In genomic region chr2:188367164-188367563, GRCh38 we compare ENCODE assay signal across 24 cellular contexts.
A peak's percentile ranks its signal among the peaks of the same experiment; 100 is the strongest.
DNase-seq lines count a peak whose midpoint lies in the region; ATAC-seq, FAIRE-seq and TF ChIP-seq lines count a peak whose summit lies in the region.
"Had no signal": no experiment of that assay in that cellular context is flagged by ENCODE, and none has a peak within 500 bp of the region (broad histone marks: within the 10 kb centered on the region; RNA-seq: fewer than 3 reads in every experiment).

No MANE protein-coding gene starts in this region.

- H3K9me3 ChIP-seq in MM.1S (replicated peaks; ENCODE audit: insufficient read depth, low read length) (no peaks in the 10 kb centered on the region), transverse colon (no peaks in the 10 kb centered on the region)
- H3K9me3 ChIP-seq: left lung, right lobe of liver, upper lobe of right lung had no signal

- no peaks in the 10 kb centered on the region for H3K27me3 ChIP-seq in MM.1S (replicated peaks; ENCODE audit: insufficient read depth, low read length)
- H3K27me3 ChIP-seq in transverse colon: no peaks in the 10 kb centered on the region
- H3K27me3 ChIP-seq: left lung, right lobe of liver, upper lobe of right lung had no signal

- FAIRE-seq in HTR-8/SVneo (lab: Jason Lieb, UNC): no peak
- FAIRE-seq: D721Med, endothelial cell of umbilical vein, GM12891 had no signal

- no peaks in the 10 kb centered on the region for H3K9me2 ChIP-seq in MM.1S (replicated peaks; ENCODE audit: insufficient read depth, low read length)

- WGBS in transverse colon (ENCODE audit: low coverage in 1 of 2), 2 donors: 41 to 47% methylated on average over 2 to 3 of the region's 3 CpGs

- no peaks in the 10 kb centered on the region for H3F3A ChIP-seq in MM.1S (ENCODE audit: insufficient read depth, low read length)

- no peak overlapping the region for H3K9ac ChIP-seq in MM.1S (ENCODE audit: low read length)
- H3K9ac ChIP-seq: GM23248 had no signal

- H2AFZ ChIP-seq in MM.1S (ENCODE audit: low read length): peak overlapping the region; percentile 42; the same call in 1 of the 2 replicates
- H2AFZ ChIP-seq: GM23248 had no signal

- peak overlapping the region; percentile 34; the same call in 1 of the 2 replicates for H3K4me2 ChIP-seq in MM.1S (ENCODE audit: low read depth, low read length)

- DNase-seq in MM.1S: no peak
- peak; percentile 88 for DNase-seq in NCI-H345 (lab: John Stamatoyannopoulos, UW)
- DNase-seq in SHP77 (lab: John Stamatoyannopoulos, UW): peak; percentile 94 to 97
- no peak for DNase-seq in transverse colon
- no peak for DNase-seq in HTR-8/SVneo (ENCODE audit: insufficient read length, low spot score)
- DNase-seq: activated CD4-positive, alpha-beta T cell treated with anti-CD3 and anti-CD28 coated beads for 48 hours; activated CD8-positive, alpha-beta memory T cell treated with anti-CD3 and anti-CD28 coated beads for 24 hours; GM23248; hypothalamus; left lung; NCI-H1436; NCI-H2171 treated with DMSO at 0.1 percent for 48 hours; NCI-H526 treated with DMSO at 0.1 percent for 48 hours; right lobe of liver; stimulated activated CD4-positive, alpha-beta T cell treated with anti-CD3 and anti-CD28 coated beads, Interleukin-4, amount 100 ng/mL, for 24 hours; upper lobe of right lung had no signal

- H3K27ac ChIP-seq in MM.1S (ENCODE audit: low read length): no peak overlapping the region
- no peak overlapping the region for H3K27ac ChIP-seq in transverse colon
- H3K27ac ChIP-seq: C4-2B, GM23248, left lung, right lobe of liver, upper lobe of right lung, VCaP had no signal

- ATAC-seq in HG03159 (IDR thresholded peaks at IDR 0.05; ENCODE audit: unreplicated experiment) (no peak), GM21576 (IDR thresholded peaks at IDR 0.05; ENCODE audit: unreplicated experiment) (no peak)
- ATAC-seq: left lung; right lobe of liver; stimulated activated effector memory CD8-positive, alpha-beta T cell treated with anti-CD3 and anti-CD28 coated beads, Interleukin-12 subunit alpha, Interleukin-12 subunit beta, amount 100 ng/mL, for 72 hours; upper lobe of right lung had no signal

- intact Hi-C loops in transverse colon (cut with DNase I; ENCODE audit: low total_unique reads): no loop called here

- no peaks in the 10 kb centered on the region for H4K20me1 ChIP-seq in MM.1S (ENCODE audit: insufficient read depth, low read length)

- H3K4me3 ChIP-seq in MM.1S (ENCODE audit: low read length): no peak overlapping the region
- H3K4me3 ChIP-seq in transverse colon: no peak overlapping the region
- H3K4me3 ChIP-seq: GM23248, left lung, right lobe of liver, upper lobe of right lung had no signal

- no peak for TF ChIP-seq EP300 in transverse colon (IDR thresholded peaks at IDR 0.05; ENCODE audit: low read depth)

- no peak for TF ChIP-seq POLR2A in transverse colon (IDR thresholded peaks at IDR 0.05)

- H3K79me2 ChIP-seq in MM.1S (ENCODE audit: low read length): no peaks in the 10 kb centered on the region

- in situ Hi-C loops in transverse colon (cut with MboI; ENCODE audit: low pct_ligation_motif_present in 1 of 4, low pct_unique_long_range_greater_than_20kb in 1 of 4, low sequenced_read_pairs in 3 of 4): no loop called here

- no peak for TF ChIP-seq CTCF in MM.1S (IDR thresholded peaks at IDR 0.05; ENCODE audit: low read length)
- TF ChIP-seq CTCF in transverse colon (IDR thresholded peaks at IDR 0.05): no peak

- H3K36me3 ChIP-seq in MM.1S (replicated peaks; ENCODE audit: insufficient read depth, low read length): no peaks in the 10 kb centered on the region
- H3K36me3 ChIP-seq in transverse colon: no peaks in the 10 kb centered on the region
- H3K36me3 ChIP-seq: left lung, right lobe of liver, upper lobe of right lung had no signal

- H3K4me1 ChIP-seq in MM.1S (ENCODE audit: low read length) (peaks cover 14% of the 10 kb centered on the region), transverse colon (no peaks in the 10 kb centered on the region)
- H3K4me1 ChIP-seq: left lung, right lobe of liver, upper lobe of right lung had no signal

Comparison
In these comparisons a context has a peak if more than half of its experiments do, and no peak if none do; other contexts are left out.
1. DNase-seq: peak in NCI-H345 (single experiment) and SHP77 (2 of 2); none in MM.1S (single experiment), transverse colon (single experiment) and HTR-8/SVneo (single experiment).